In genomic region chr12:126163984-126164383, GRCh38 we compare ENCODE assay signal across 23 cellular contexts.
"Had no signal": no experiment of that assay in that cellular context is flagged by ENCODE, and none has a peak within 500 bp of the region (broad histone marks: within the 10 kb centered on the region; RNA-seq: fewer than 3 reads in every experiment).

No MANE protein-coding gene starts in this region.

- H3K27me3 ChIP-seq: gastrocnemius medialis, neutrophil, right atrium auricular region, testis, tibial artery had no signal

- FAIRE-seq: colon, keratinocyte had no signal

- H3K9me3 ChIP-seq: gastrocnemius medialis, lower lobe of right lung, neutrophil, testis had no signal

- DNase-seq: dorsolateral prefrontal cortex; effector CD4-positive, alpha-beta T cell; gastrocnemius medialis; head of caudate nucleus; left ventricle myocardium superior; lower lobe of right lung; naive B cell; stimulated activated CD4-positive, alpha-beta T cell treated with anti-CD3 and anti-CD28 coated beads, Interleukin-12 subunit alpha, Interleukin-12 subunit beta, amount 100 ng/mL, for 4 hours; stimulated activated CD4-positive, alpha-beta T cell treated with anti-CD3 and anti-CD28 coated beads, Interleukin-1b, Interleukin-23, amount 100 ng/mL, for 48 hours; stimulated activated CD4-positive, alpha-beta T cell treated with anti-CD3 and anti-CD28 coated beads, Interleukin-4, amount 100 ng/mL, for 1 hour; stimulated activated naive CD4-positive, alpha-beta T cell treated with Interleukin-2 at 50 U/mL for 16 hours; substantia nigra; testis; tibial artery had no signal

- H3K27ac ChIP-seq: dorsolateral prefrontal cortex, gastrocnemius medialis, lower lobe of right lung, neutrophil, parathyroid adenoma, right atrium auricular region, testis, tibial artery had no signal

- ATAC-seq: gastrocnemius medialis; left ventricle myocardium superior; lower lobe of right lung; natural killer cell treated with Interleukin-12 subunit alpha and Interleukin-12 subunit beta and Interleukin-15 and Interleukin-18, amount 100 ng/mL, for 72 hours; sciatic nerve; stimulated activated effector memory CD8-positive, alpha-beta T cell treated with anti-CD3 and anti-CD28 coated beads, Interleukin-12 subunit alpha, Interleukin-12 subunit beta, amount 100 ng/mL, for 72 hours had no signal

- H3K36me3 ChIP-seq: gastrocnemius medialis, lower lobe of right lung, neutrophil, right atrium auricular region, tibial artery had no signal

- H3K4me3 ChIP-seq: dorsolateral prefrontal cortex, gastrocnemius medialis, lower lobe of right lung, right atrium auricular region, smooth muscle cell, testis, tibial artery had no signal

- H3K4me1 ChIP-seq: gastrocnemius medialis, lower lobe of right lung, parathyroid adenoma, right atrium auricular region, testis, tibial artery had no signal
